ENCODE assay signal across 16 cellular contexts in the genomic region with DNA sequence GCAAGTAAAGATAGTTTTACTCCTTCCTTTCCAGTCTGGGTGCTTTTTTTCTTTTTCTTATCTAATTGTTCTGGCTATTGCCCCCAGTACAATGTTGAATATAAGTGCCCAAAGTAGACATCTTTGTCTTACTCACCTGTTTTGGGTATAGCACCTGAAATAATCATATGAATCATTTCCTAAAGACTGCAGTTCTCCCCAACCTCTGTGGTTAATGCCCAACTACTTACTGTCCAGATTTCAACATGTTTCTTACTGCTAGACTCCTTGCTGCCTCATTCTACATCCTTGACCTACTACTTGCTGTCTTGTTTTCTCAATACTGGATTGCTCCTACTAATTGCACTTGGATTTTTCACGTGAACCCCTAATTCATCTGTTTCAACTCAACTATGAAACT. TPM values are rescaled to one million over a fixed set of nuclear protein-coding genes. Genes with fewer than 3 reads are reported as not detected.
A peak's percentile ranks its signal among the peaks of the same experiment; 100 is the strongest.
DNase-seq lines count a peak whose midpoint lies in the region; FAIRE-seq and TF ChIP-seq lines count a peak whose summit lies in the region.
"Had no signal": no experiment of that assay in that cellular context is flagged by ENCODE, and none has a peak within 500 bp of the region (broad histone marks: within the 10 kb centered on the region; RNA-seq: fewer than 3 reads in every experiment).

No MANE protein-coding gene starts in this region.

- H3K27me3 ChIP-seq in breast epithelium (no peaks in the 10 kb centered on the region), bronchial epithelial cell (ENCODE audit: control insufficient read depth, insufficient read depth, low read length) (no peaks in the 10 kb centered on the region), keratinocyte (ENCODE audit: control insufficient read depth, extremely low read depth, insufficient read depth, low read length) (no peaks in the 10 kb centered on the region)
- H3K27me3 ChIP-seq: BLaER1 treated with 17β-estradiol and CSF1 and Interleukin-3, amounts not matched to agents 10 nM and 100 nM had no signal

- no peaks in the 10 kb centered on the region for H3K79me2 ChIP-seq in keratinocyte (ENCODE audit: control insufficient read depth, insufficient read depth, low read length)

- no TSS peak for BruUV-seq in MCF 10A (replicated peaks; lab: Mats Ljungman, UMichigan)

- no peak for TF ChIP-seq POLR2A in breast epithelium (IDR thresholded peaks at IDR 0.05)

- H3K9me3 ChIP-seq in breast epithelium: peaks cover 20 to 21% of the 10 kb centered on the region in 2 donors
- H3K9me3 ChIP-seq in keratinocyte (ENCODE audit: control insufficient read depth, low read depth, low read length): no peaks in the 10 kb centered on the region

- H3K9me1 ChIP-seq in keratinocyte (ENCODE audit: control insufficient read depth, extremely low read depth, insufficient read depth, low read length): no peaks in the 10 kb centered on the region

- no peak overlapping the region for H3K27ac Mint-ChIP-seq in MCF 10A (ENCODE audit: low read depth, unreplicated experiment)
- H3K27ac Mint-ChIP-seq: B cell; CD8-positive, alpha-beta T cell; H9 had no signal

- H3K9me3 Mint-ChIP-seq in MCF 10A (ENCODE audit: unreplicated experiment): peaks cover 7% of the 10 kb centered on the region

- H3K9ac ChIP-seq in keratinocyte (ENCODE audit: control insufficient read depth, extremely low read depth, insufficient read depth, low read length): no peak overlapping the region
- H3K9ac ChIP-seq: BLaER1 treated with 17β-estradiol and CSF1 and Interleukin-3, amounts not matched to agents 10 nM and 100 nM had no signal

- H3K4me2 ChIP-seq in keratinocyte (ENCODE audit: control insufficient read depth, extremely low read depth, insufficient read depth, low read depth, low read length): no peak overlapping the region
- H3K4me2 ChIP-seq: BLaER1 treated with 17β-estradiol and CSF1 and Interleukin-3, amounts not matched to agents 10 nM and 100 nM had no signal

- dilution Hi-C loops in keratinocyte (cut with MboI; ENCODE audit: extremely low pct_ligation_motif_present, low sequenced_read_pairs): no loop called here

- TF ChIP-seq CTCF in MCF 10A (IDR thresholded peaks at IDR 0.05; ENCODE audit: unreplicated experiment) (no peak), breast epithelium (IDR thresholded peaks at IDR 0.05) (no peak), bronchial epithelial cell (IDR thresholded peaks at IDR 0.05; ENCODE audit: insufficient read depth, low read length, severe bottlenecking) (no peak), keratinocyte (optimal IDR thresholded peaks at IDR 0.05 in 1 of 3, IDR thresholded peaks at IDR 0.05 in 1 of 3, conservative IDR thresholded peaks at IDR 0.05 in 1 of 3; ENCODE audit: extremely low read depth in 1 of 3, insufficient read depth in 2 of 3, low read length in 3 of 3) (no peak)

- FAIRE-seq in bronchial epithelial cell (lab: Jason Lieb, UNC) (no peak), keratinocyte (lab: Jason Lieb, UNC) (peak; percentile 93)
- FAIRE-seq: H1, HepG2 had no signal

- H2AFZ ChIP-seq in keratinocyte (ENCODE audit: control insufficient read depth, low read length): no peak overlapping the region

- intact Hi-C loops in MCF 10A (cut with micrococcal nuclease) (loop anchor here (10.0 kb wide), 1 partner anchor 294 kb away; no protein-coding TSS in a partner anchor), breast epithelium (cut with DNase I; ENCODE audit: low total_unique reads) (no loop called here)

- H3K27ac ChIP-seq in breast epithelium: no peak overlapping the region
- no peak overlapping the region for H3K27ac ChIP-seq in keratinocyte (ENCODE audit: control insufficient read depth, insufficient read depth, low read length)
- H3K27ac ChIP-seq: BLaER1 treated with 17β-estradiol and CSF1 and Interleukin-3, amounts not matched to agents 10 nM and 100 nM had no signal

- no peaks in the 10 kb centered on the region for H3K36me3 Mint-ChIP-seq in MCF 10A (ENCODE audit: insufficient read depth, unreplicated experiment)

- POLR2A ChIA-PET in MCF 10A (lab: Yijun Ruan, JAX): interaction anchor here (0.7 to 1.5 kb wide), 5 partner anchors 8 to 642 kb away, joined by 3 to 12 read pairs (median 3); a partner anchor contains a TSS

- no peaks in the 10 kb centered on the region for H4K20me1 ChIP-seq in keratinocyte (ENCODE audit: control insufficient read depth, extremely low read depth, insufficient read depth, low read length)
- H4K20me1 ChIP-seq: BLaER1 treated with 17β-estradiol and CSF1 and Interleukin-3, amounts not matched to agents 10 nM and 100 nM had no signal

- CTCF ChIA-PET in MCF 10A (lab: Yijun Ruan, JAX): interaction anchor here (0.6 to 1.5 kb wide), 3 partner anchors 11 to 522 kb away, joined by 3 to 6 read pairs (median 3); no protein-coding TSS in a partner anchor

- no peaks in the 10 kb centered on the region for H3K4me1 ChIP-seq in breast epithelium
- peaks cover 7% of the 10 kb centered on the region for H3K4me1 ChIP-seq in keratinocyte (ENCODE audit: control insufficient read depth, extremely low read depth, insufficient read depth, low read length)
- H3K4me1 ChIP-seq: BLaER1 treated with 17β-estradiol and CSF1 and Interleukin-3, amounts not matched to agents 10 nM and 100 nM had no signal

- DNase-seq in MCF 10A (ENCODE audit: unreplicated experiment) (peak; percentile 14), breast epithelium (ENCODE audit: low spot score in 2 of 2) (no peak), bronchial epithelial cell (ENCODE audit: low read depth) (peak; percentile 84), keratinocyte (ENCODE audit: low read depth, low spot score) (no peak), amygdala (lab: John Stamatoyannopoulos, UW) (no peak), NOMO-1 (lab: John Stamatoyannopoulos, UW; ENCODE audit: unreplicated experiment in 2 of 2) (no peak), NCI-H226 (no peak)
- DNase-seq: Calu3; CD8-positive, alpha-beta T cell; DMS79 treated with DMSO at 0.1 percent for 48 hours; GF-D8; H9 had no signal

- H3K4me1 Mint-ChIP-seq in MCF 10A (ENCODE audit: insufficient read depth, unreplicated experiment): no peaks in the 10 kb centered on the region
- H3K4me1 Mint-ChIP-seq: B cell had no signal

- H3K27me3 Mint-ChIP-seq in MCF 10A (ENCODE audit: insufficient read depth, unreplicated experiment): no peaks in the 10 kb centered on the region
- H3K27me3 Mint-ChIP-seq: B cell had no signal

- H3K4me3 Mint-ChIP-seq in MCF 10A (ENCODE audit: unreplicated experiment): no peak overlapping the region
- H3K4me3 Mint-ChIP-seq: B cell; CD8-positive, alpha-beta T cell; H9 had no signal

- no peaks in the 10 kb centered on the region for H3K36me3 ChIP-seq in breast epithelium
- H3K36me3 ChIP-seq in bronchial epithelial cell (ENCODE audit: control insufficient read depth, insufficient read depth, low read length): no peaks in the 10 kb centered on the region
- no peaks in the 10 kb centered on the region for H3K36me3 ChIP-seq in keratinocyte (ENCODE audit: control insufficient read depth in 2 of 2, extremely low read depth in 1 of 2, insufficient read depth in 2 of 2, low read length in 2 of 2)

- no peak overlapping the region for H3K4me3 ChIP-seq in breast epithelium
- no peak overlapping the region for H3K4me3 ChIP-seq in bronchial epithelial cell (ENCODE audit: low read depth, low read length)
- no peak overlapping the region for H3K4me3 ChIP-seq in keratinocyte (ENCODE audit: control insufficient read depth in 2 of 3, extremely low read depth in 1 of 3, insufficient read depth in 2 of 3, low read depth in 1 of 3, low read length in 3 of 3)
- H3K4me3 ChIP-seq: BLaER1 treated with 17β-estradiol and CSF1 and Interleukin-3, amounts not matched to agents 10 nM and 100 nM had no signal

RNA-seq across cellular contexts. Expression of a gene that starts 8.8 kb away (rescaled TPM):
- 20.6 and 26.7 TPM in 2 replicates for total RNA-seq in MCF 10A (2022)
- total RNA-seq in breast epithelium: 100 to 1,000 TPM in 1 of 3 donors, 10 to 100 TPM in 2; 30.7 to 124 (median 52.8) TPM
- total RNA-seq in bronchial epithelial cell: 21.9 and 31.9 TPM in 2 replicates
- 15.7 to 27.6 TPM (median 25.0 TPM) in 3 replicates for polyA plus RNA-seq in keratinocyte
- polyA plus RNA-seq in keratinocyte (2011; ENCODE audit: low read depth): 38.8 TPM
- polyA plus RNA-seq in keratinocyte (2011; cell fraction: cytosol; rRNA removed): 18.2 and 29.0 TPM in 2 replicates
- polyA plus RNA-seq in keratinocyte (2011; cell fraction: nucleus; rRNA removed): 12.6 and 14.9 TPM in 2 replicates
- 14.7 and 19.8 TPM in 2 replicates for polyA plus RNA-seq in keratinocyte (2012; ENCODE audit: low replicate concordance)
- polyA minus RNA-seq in keratinocyte: 5.4 to 26.8 TPM (median 17.2 TPM) in 3 replicates
- polyA minus RNA-seq in keratinocyte (2011; cell fraction: cytosol; rRNA and poly(A)+ RNA removed): 18.2 TPM
- polyA minus RNA-seq in keratinocyte (2011; cell fraction: nucleus; rRNA and poly(A)+ RNA removed): 7.1 and 14.0 TPM in 2 replicates

RNA-seq across cellular contexts. Expression of a gene that starts 37.6 kb away (rescaled TPM):
- 79.2 and 83.4 TPM in 2 replicates for total RNA-seq in MCF 10A (2022)
- total RNA-seq in breast epithelium: 10 to 100 TPM; 30.6 to 80.2 (median 50.5) TPM
- total RNA-seq in bronchial epithelial cell: 56.2 and 62.4 TPM in 2 replicates
- polyA plus RNA-seq in keratinocyte: 43.7 to 83.3 TPM (median 51.0 TPM) in 3 replicates
- 12.4 TPM for polyA plus RNA-seq in keratinocyte (2011; ENCODE audit: low read depth)
- 40.3 and 64.4 TPM in 2 replicates for polyA plus RNA-seq in keratinocyte (2011; cell fraction: cytosol; rRNA removed)
- polyA plus RNA-seq in keratinocyte (2011; cell fraction: nucleus; rRNA removed): 48.1 and 49.1 TPM in 2 replicates
- polyA plus RNA-seq in keratinocyte (2012; ENCODE audit: low replicate concordance): 22.0 and 35.0 TPM in 2 replicates
- polyA minus RNA-seq in keratinocyte: 47.9 to 167 TPM (median 114 TPM) in 3 replicates
- 49.3 TPM for polyA minus RNA-seq in keratinocyte (2011; cell fraction: cytosol; rRNA and poly(A)+ RNA removed)
- 32.8 and 60.3 TPM in 2 replicates for polyA minus RNA-seq in keratinocyte (2011; cell fraction: nucleus; rRNA and poly(A)+ RNA removed)

Comparison
In these comparisons a context has a peak if more than half of its experiments do, and no peak if none do; other contexts are left out.
1. DNase-seq: peak in MCF 10A (single experiment) and bronchial epithelial cell (single experiment); none in breast epithelium (0 of 2), keratinocyte (single experiment), amygdala (0 of 56), NOMO-1 (0 of 2) and NCI-H226 (single experiment).